ENCODE assay signal across 17 cellular contexts in genomic region chr17:44782349-44782850, GRCh38. TPM values are rescaled to one million over a fixed set of nuclear protein-coding genes. Genes with fewer than 3 reads are reported as not detected.
DNase-seq lines count a peak whose midpoint lies in the region; ATAC-seq, FAIRE-seq and TF ChIP-seq lines count a peak whose summit lies in the region.
"Had no signal": no experiment of that assay in that cellular context is flagged by ENCODE, and none has a peak within 500 bp of the region (broad histone marks: within the 10 kb centered on the region; RNA-seq: fewer than 3 reads in every experiment).

No MANE protein-coding gene starts in this region.

- H3K27ac ChIP-seq in HUES64 (ENCODE audit: low read depth, low read length) (peak overlapping the region; percentile 34), H1 (ENCODE audit: low read depth, low read length) (no peak overlapping the region), mesendoderm (ENCODE audit: low read depth, low read length) (no peak overlapping the region), spleen (peak overlapping the region in 1 of 8 donors; percentile 11), substantia nigra (ENCODE audit: low read depth, low read length, poor library complexity, severe bottlenecking) (no peak overlapping the region)
- H3K27ac ChIP-seq: VCaP had no signal

- H3K9ac ChIP-seq in HUES64 (ENCODE audit: low read depth, low read length), result peak overlapping the region; percentile 48
- H3K9ac ChIP-seq in H1 (replicated peaks in 1 of 4; ENCODE audit: extremely low read depth in 1 of 4, low read depth in 3 of 4, low read length in 3 of 4), result no peak overlapping the region
- H3K9ac ChIP-seq in mesendoderm (ENCODE audit: low read length), result no peak overlapping the region

- intact Hi-C loops in spleen (cut with DNase I; ENCODE audit: low total_unique reads), result no loop called here

- H2BK15ac ChIP-seq in H1 (ENCODE audit: low read length), result 0 out of 2 replicates have a peak overlapping the region, but pooled peaks have one; percentile 94
- no peak overlapping the region for H2BK15ac ChIP-seq in mesendoderm (replicated peaks; ENCODE audit: low read depth)

- no peak overlapping the region for H3K14ac ChIP-seq in H1 (ENCODE audit: insufficient read length)

- no peaks in the 10 kb centered on the region; the same call in 1 of the 2 replicates for H3K23me2 ChIP-seq in H1 (ENCODE audit: low read depth, low read length)

- H3K18ac ChIP-seq in H1 (ENCODE audit: extremely low read depth, low read length) (no peak overlapping the region), mesendoderm (ENCODE audit: low read length) (no peak overlapping the region)

- H4K91ac ChIP-seq in H1 (replicated peaks; ENCODE audit: insufficient read length, low read length), result peak overlapping the region; percentile 31

- TF ChIP-seq CTCF in H1 (IDR thresholded peaks at IDR 0.05; ENCODE audit: control extremely low read depth in 1 of 3, insufficient read depth in 1 of 3, low read depth in 1 of 3, low read length in 3 of 3) (no peak), spleen (IDR thresholded peaks at IDR 0.05 in 8 of 11, conservative IDR thresholded peaks at IDR 0.05 in 3 of 11) (no peak)

- H3K27me3 ChIP-seq in HUES64 (ENCODE audit: insufficient read depth, low read length), result peaks cover 3% of the 10 kb centered on the region
- H3K27me3 ChIP-seq in H1 (replicated peaks in 1 of 4; ENCODE audit: control insufficient read depth in 3 of 4, extremely low read depth in 1 of 4, insufficient read depth in 3 of 4, low read length in 3 of 4), result peaks cover 0 to 3% (median 1%) of the 10 kb centered on the region in 4 experiments; a peak in 5 of 7 replicates
- H3K27me3 ChIP-seq in mesendoderm (ENCODE audit: insufficient read depth, low read length, poor library complexity), result no peaks in the 10 kb centered on the region
- peaks cover 0 to 45% (median 5%) of the 10 kb centered on the region in 7 donors for H3K27me3 ChIP-seq in spleen (replicated peaks in 1 of 7)
- H3K27me3 ChIP-seq: Peyer's patch had no signal

- FAIRE-seq in H1 (lab: Jason Lieb, UNC), result no peak

- no peaks in the 10 kb centered on the region for H3K79me2 ChIP-seq in H1 (ENCODE audit: control insufficient read depth in 1 of 2, insufficient read depth in 2 of 2, low read length in 2 of 2)
- no peaks in the 10 kb centered on the region for H3K79me2 ChIP-seq in mesendoderm (ENCODE audit: control insufficient read depth, insufficient read depth, low read length)

- H2BK120ac ChIP-seq in H1 (replicated peaks; ENCODE audit: low read depth, low read length) (no peak overlapping the region), mesendoderm (ENCODE audit: low read depth, low read length) (no peak overlapping the region)

- H3K4me1 ChIP-seq in HUES64 (ENCODE audit: insufficient read depth, low read length) (peaks cover 16% of the 10 kb centered on the region), H1 (replicated peaks in 1 of 4; ENCODE audit: control insufficient read depth in 3 of 4, insufficient read depth in 4 of 4, low read length in 3 of 4) (peaks cover 0 to 23% (median 17%) of the 10 kb centered on the region in 4 experiments; a peak in 6 of 7 replicates), mesendoderm (ENCODE audit: control insufficient read depth, low read depth, low read length) (peaks cover 5% of the 10 kb centered on the region), spleen (peaks cover 5 to 29% (median 11%) of the 10 kb centered on the region in 6 donors)

- WGBS in HUES64, result 48% methylated on average over 10 of the region's 10 CpGs
- WGBS in H1 (ENCODE audit: extremely low coverage in 1 of 2, insufficient coverage in 1 of 2, insufficient read length in 1 of 2, insufficient replicate concordance in 2 of 2, low coverage in 1 of 2, low lambda C conversion rate in 2 of 2, missing lambda C conversion rate in 1 of 2), 2 experiments, result 55% methylated on average over 10 of the region's 10 CpGs; no CpG with 5 or more reads in 1 of the 2 experiments
- WGBS in mesendoderm (ENCODE audit: extremely low coverage, insufficient coverage, low lambda C conversion rate), result no CpG with 5 or more reads among the region's 10 CpGs
- whole genome bisulfite sequencing in spleen, 5 donors, result 52 to 74% (median 72%) methylated on average over 10 of the region's 10 CpGs

- no peaks in the 10 kb centered on the region for H3K9me3 ChIP-seq in HUES64 (ENCODE audit: insufficient read depth, low read depth, low read length)
- H3K9me3 ChIP-seq in H1 (ENCODE audit: insufficient read depth in 2 of 2, low read depth in 1 of 2, low read length in 1 of 2), result no peaks in the 10 kb centered on the region
- H3K9me3 ChIP-seq in spleen, result no peaks in the 10 kb centered on the region
- H3K9me3 ChIP-seq: Peyer's patch had no signal

- H2BK12ac ChIP-seq in H1 (ENCODE audit: low read depth, low read length), result 0 out of 2 replicates have a peak overlapping the region, but pooled peaks have one; percentile 29

- POLR2A ChIA-PET in H1 (lab: Charles Lee; ENCODE audit: partially characterized antibody), result interaction anchor here (0.5 to 2.5 kb wide), 6 partner anchors 8 to 79 kb away, joined by 3 to 14 read pairs (median 3); partner anchors contain the start of genes GJC1 and HIGD1B

- DNase-seq in H1 (ENCODE audit: low read depth in 1 of 2, low spot score in 2 of 2), result no peak
- no peak for DNase-seq in mesendoderm
- DNase-seq in spleen, result peak; percentile 29
- no peak for DNase-seq in central memory CD4-positive, alpha-beta T cell
- DNase-seq in NCI-H2196 treated with DMSO at 0.1 percent for 48 hours (lab: John Stamatoyannopoulos, UW; ENCODE audit: unreplicated experiment), result no peak
- DNase-seq in substantia nigra (lab: John Stamatoyannopoulos, UW), result no peak
- DNase-seq: activated CD4-positive, alpha-beta memory T cell treated with anti-CD3 and anti-CD28 coated beads, Interleukin-2, amount 10 ng/mL, durations not matched to agents 7 days and 5 days; activated T-cell treated with anti-CD3 and anti-CD28 coated beads, Interleukin-2, amount 50 U/mL, for 72 hours; erythroblast; Karpas-422; NCI-H1105; NCI-H774; T-cell had no signal

- no peak for TF ChIP-seq EP300 in H1 (IDR thresholded peaks at IDR 0.05; ENCODE audit: borderline replicate concordance in 1 of 2, low read depth in 2 of 2, low read length in 2 of 2)

- H2BK20ac ChIP-seq in H1 (ENCODE audit: low read length), result no peak overlapping the region

- H2AFZ ChIP-seq in H1 (ENCODE audit: low read length), result 0 out of 2 replicates have a peak overlapping the region, but pooled peaks have one; percentile 19

- TF ChIP-seq POLR2A in H1 (IDR thresholded peaks at IDR 0.05; ENCODE audit: control extremely low read depth in 1 of 2, low read depth in 2 of 2, low read length in 2 of 2) (no peak), spleen (IDR thresholded peaks at IDR 0.05) (no peak)

- no peak overlapping the region for H3K56ac ChIP-seq in H1 (replicated peaks; ENCODE audit: insufficient read length, low read depth, low read length)
- peak overlapping the region; percentile 69 for H3K56ac ChIP-seq in mesendoderm (ENCODE audit: low read length)

- no peak overlapping the region for H3K4me3 ChIP-seq in HUES64 (ENCODE audit: low read length)
- H3K4me3 ChIP-seq in H1 (ENCODE audit: extremely low read depth in 1 of 4, insufficient read depth in 2 of 4, low read depth in 3 of 4, low read length in 4 of 4), result no peak overlapping the region
- H3K4me3 ChIP-seq in mesendoderm (ENCODE audit: low read length), result no peak overlapping the region
- H3K4me3 ChIP-seq in spleen, result no peak overlapping the region
- H3K4me3 ChIP-seq: Peyer's patch had no signal

- no peak overlapping the region for H4K5ac ChIP-seq in H1 (ENCODE audit: insufficient read length, low read depth, low read length)
- no peak overlapping the region for H4K5ac ChIP-seq in mesendoderm (ENCODE audit: low read length)

- peak overlapping the region; percentile 18 to 22; a peak in 2 of 4 replicates for H3K4me2 ChIP-seq in H1 (ENCODE audit: insufficient read depth in 1 of 2, low read depth in 2 of 2, low read length in 2 of 2)
- no peak overlapping the region for H3K4me2 ChIP-seq in mesendoderm (ENCODE audit: low read length)

- H3K79me1 ChIP-seq in H1 (ENCODE audit: low read depth, low read length), result no peaks in the 10 kb centered on the region
- H3K79me1 ChIP-seq in mesendoderm (ENCODE audit: low read length), result no peaks in the 10 kb centered on the region

- CTCF ChIA-PET in H1 (lab: Charles Lee; ENCODE audit: partially characterized antibody), result interaction anchor here (0.8 to 26.7 kb wide), 5 partner anchors 16 to 112 kb away, joined by 3 to 577 read pairs (median 10); partner anchors contain the start of gene HIGD1B

- H4K8ac ChIP-seq in H1 (ENCODE audit: extremely low read depth, insufficient read depth, low read length) (peak overlapping the region; percentile 64; the same call in 1 of the 2 replicates), mesendoderm (ENCODE audit: low read depth, low read length) (no peak overlapping the region)

- H2AK5ac ChIP-seq in H1 (ENCODE audit: low read depth, low read length), result no peak overlapping the region
- peak overlapping the region; percentile 22 for H2AK5ac ChIP-seq in mesendoderm (ENCODE audit: low read length)

- TF ChIP-seq RAD21 in H1 (IDR thresholded peaks at IDR 0.05 in 1 of 2, conservative IDR thresholded peaks at IDR 0.05 in 1 of 2; ENCODE audit: low read depth in 2 of 2, low read length in 2 of 2), result no peak

- no peaks in the 10 kb centered on the region for H4K20me1 ChIP-seq in H1 (replicated peaks in 1 of 2; ENCODE audit: control insufficient read depth in 1 of 2, insufficient read depth in 2 of 2, low read length in 2 of 2)

- no peak for ATAC-seq in GM21423 (IDR thresholded peaks at IDR 0.05; ENCODE audit: unreplicated experiment)
- ATAC-seq: activated T-cell treated with anti-CD3 and anti-CD28 coated beads, Interleukin-2, amount 50 U/mL, for 72 hours; T-cell had no signal

- H2BK5ac ChIP-seq in H1 (ENCODE audit: low read depth, low read length) (no peak overlapping the region), mesendoderm (ENCODE audit: low read length) (no peak overlapping the region)

- no peaks in the 10 kb centered on the region for H3K36me3 ChIP-seq in HUES64 (ENCODE audit: insufficient read depth, low read length)
- no peaks in the 10 kb centered on the region for H3K36me3 ChIP-seq in H1 (ENCODE audit: control insufficient read depth in 2 of 4, insufficient read depth in 4 of 4, low read length in 3 of 4)
- H3K36me3 ChIP-seq in mesendoderm (ENCODE audit: control insufficient read depth, insufficient read depth, low read length), result no peaks in the 10 kb centered on the region
- H3K36me3 ChIP-seq in spleen, result no peaks in the 10 kb centered on the region
- H3K36me3 ChIP-seq: Peyer's patch had no signal

- H3K23ac ChIP-seq in H1 (ENCODE audit: insufficient read length), result no peak overlapping the region
- H3K23ac ChIP-seq in mesendoderm (ENCODE audit: low read length), result no peak overlapping the region

- H3K4ac ChIP-seq in H1 (replicated peaks; ENCODE audit: insufficient read length, low read depth, low read length), result no peak overlapping the region
- no peak overlapping the region for H3K4ac ChIP-seq in mesendoderm (ENCODE audit: low read depth, low read length)

RNA-seq across cellular contexts. Expression of gene ADAM11, which starts 23.6 kb away (rescaled TPM):
- 2.1 TPM for polyA plus RNA-seq in HUES64 (2013, experiment 1 of 2)
- polyA plus RNA-seq in HUES64 (2013, experiment 2 of 2), result 1.8 TPM
- 2.8 and 2.9 TPM in 2 replicates for total RNA-seq in H1 (2021; fragmentation: NEBNext Ultra II Directional; extraction: Animal tissue kit (Norgen Biotek cat#: 25700))
- polyA plus RNA-seq in H1 (2011; rRNA removed) (2.3 and 2.7 TPM in 2 replicates), spleen (under 1 TPM; 0.22 to 0.29 (median 0.26) TPM)
- 2.4 TPM for polyA plus RNA-seq in H1 (2011; cell fraction: cytosol; rRNA removed)
- 21.8 TPM for polyA plus RNA-seq in H1 (2011; cell fraction: nucleus; rRNA removed)
- 3.5 to 5.7 TPM (median 4.1 TPM) in 4 replicates for polyA plus RNA-seq in H1 (2012, experiment 1 of 2)
- polyA plus RNA-seq in H1 (2012, experiment 2 of 2), result 2.1 TPM
- polyA plus RNA-seq in H1 (2013, experiment 1 of 2), result 1.1 TPM
- polyA plus RNA-seq in H1 (2013, experiment 2 of 2), result 0.92 TPM
- 1.6 and 1.8 TPM in 2 replicates for polyA minus RNA-seq in H1 (2011; rRNA and poly(A)+ RNA removed)
- polyA minus RNA-seq in H1 (2011; cell fraction: cytosol; rRNA and poly(A)+ RNA removed), result 2.6 TPM
- 3.7 TPM for polyA minus RNA-seq in H1 (2011; cell fraction: nucleus; rRNA and poly(A)+ RNA removed)
- 0.46 TPM for polyA plus RNA-seq in mesendoderm (2013, experiment 1 of 2)
- 0.43 TPM for polyA plus RNA-seq in mesendoderm (2013, experiment 2 of 2)
- total RNA-seq in spleen, result under 1 TPM in 6 of 7 donors, not detected in 1; 0.10 to 0.79 (median 0.47) TPM

RNA-seq across cellular contexts. Expression of gene GJC1, which starts 47.7 kb away (rescaled TPM):
- 59.1 TPM for polyA plus RNA-seq in HUES64 (2013, experiment 1 of 2)
- 60.9 TPM for polyA plus RNA-seq in HUES64 (2013, experiment 2 of 2)
- 154 and 156 TPM in 2 replicates for total RNA-seq in H1 (2021; fragmentation: NEBNext Ultra II Directional; extraction: Animal tissue kit (Norgen Biotek cat#: 25700))
- polyA plus RNA-seq in H1 (2011; rRNA removed) (22.1 and 29.1 TPM in 2 replicates), spleen (under 1 TPM; 0.41 to 0.86 (median 0.80) TPM)
- 38.6 TPM for polyA plus RNA-seq in H1 (2011; cell fraction: cytosol; rRNA removed)
- 31.1 TPM for polyA plus RNA-seq in H1 (2011; cell fraction: nucleus; rRNA removed)
- polyA plus RNA-seq in H1 (2012, experiment 1 of 2), result 55.4 to 86.8 TPM (median 72.4 TPM) in 4 replicates
- 19.3 TPM for polyA plus RNA-seq in H1 (2012, experiment 2 of 2)
- polyA plus RNA-seq in H1 (2013, experiment 1 of 2), result 77.7 TPM
- polyA plus RNA-seq in H1 (2013, experiment 2 of 2), result 81.2 TPM
- polyA minus RNA-seq in H1 (2011; rRNA and poly(A)+ RNA removed), result 185 and 238 TPM in 2 replicates
- polyA minus RNA-seq in H1 (2011; cell fraction: cytosol; rRNA and poly(A)+ RNA removed), result 63.6 TPM
- 42.5 TPM for polyA minus RNA-seq in H1 (2011; cell fraction: nucleus; rRNA and poly(A)+ RNA removed)
- polyA plus RNA-seq in mesendoderm (2013, experiment 1 of 2), result 35.4 TPM
- 36.0 TPM for polyA plus RNA-seq in mesendoderm (2013, experiment 2 of 2)
- total RNA-seq in spleen, result 1 to 10 TPM in 4 of 7 donors, under 1 TPM in 3; 0.43 to 1.8 (median 1.1) TPM

Comparison
In these comparisons a context has a peak if more than half of its experiments do, and no peak if none do; other contexts are left out.
1. RNA of gene GJC1, which starts 47.7 kb away (total RNA-seq): 154 to 156 TPM in H1; 0.43 to 1.8 TPM in spleen; every median in the first group is over 10 times any median in the second.